8 cellular contexts compared by ENCODE assay signal in genomic region chr5:77491783-77492652, GRCh38. TPM values are rescaled to one million over a fixed set of nuclear protein-coding genes. Genes with fewer than 3 reads are reported as not detected.
DNase-seq lines count a peak whose midpoint lies in the region; ATAC-seq lines count a peak whose summit lies in the region.

A gene with protein sequence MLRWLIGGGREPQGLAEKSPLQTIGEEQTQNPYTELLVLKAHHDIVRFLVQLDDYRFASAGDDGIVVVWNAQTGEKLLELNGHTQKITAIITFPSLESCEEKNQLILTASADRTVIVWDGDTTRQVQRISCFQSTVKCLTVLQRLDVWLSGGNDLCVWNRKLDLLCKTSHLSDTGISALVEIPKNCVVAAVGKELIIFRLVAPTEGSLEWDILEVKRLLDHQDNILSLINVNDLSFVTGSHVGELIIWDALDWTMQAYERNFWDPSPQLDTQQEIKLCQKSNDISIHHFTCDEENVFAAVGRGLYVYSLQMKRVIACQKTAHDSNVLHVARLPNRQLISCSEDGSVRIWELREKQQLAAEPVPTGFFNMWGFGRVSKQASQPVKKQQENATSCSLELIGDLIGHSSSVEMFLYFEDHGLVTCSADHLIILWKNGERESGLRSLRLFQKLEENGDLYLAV (minus strand): TSS chr5:77492316. CDS start chr5:77492220, 96 bp downstream.

- H3K9ac ChIP-seq in endocrine pancreas (ENCODE audit: control insufficient read depth, insufficient read depth, low read length), result peak within 1 kb of the TSS; percentile 44
- peak within 1 kb of the TSS; percentile 84 for H3K9ac ChIP-seq in mesendoderm (ENCODE audit: low read length)

- no peak within 1 kb of the TSS for H3K4ac ChIP-seq in mesendoderm (ENCODE audit: low read depth, low read length)

- no peak within 1 kb of the TSS for H2BK120ac ChIP-seq in mesendoderm (ENCODE audit: low read depth, low read length)

- H3K4me3 ChIP-seq in endocrine pancreas (ENCODE audit: control insufficient read depth, insufficient read depth, low read length) (peak within 1 kb of the TSS; percentile 92), mesendoderm (ENCODE audit: low read length) (peak within 1 kb of the TSS; percentile 80)

- H4K8ac ChIP-seq in mesendoderm (ENCODE audit: low read depth, low read length), result peak within 1 kb of the TSS; percentile 39

- no peaks in the 10 kb centered on the region for H3K79me2 ChIP-seq in mesendoderm (ENCODE audit: control insufficient read depth, insufficient read depth, low read length)

- no peaks in the 10 kb centered on the region for H3K9me3 ChIP-seq in endocrine pancreas (ENCODE audit: control insufficient read depth, low read length)

- ATAC-seq in GM21360 (IDR thresholded peaks at IDR 0.05; ENCODE audit: unreplicated experiment), result peak; percentile 83

- no peak within 1 kb of the TSS for H2AK5ac ChIP-seq in mesendoderm (ENCODE audit: low read length)

- H2BK5ac ChIP-seq in mesendoderm (ENCODE audit: low read length), result peak within 1 kb of the TSS; percentile 69

- peak within 1 kb of the TSS; percentile 86 for H3K56ac ChIP-seq in mesendoderm (ENCODE audit: low read length)

- no peak within 1 kb of the TSS for H3K23ac ChIP-seq in mesendoderm (ENCODE audit: low read length)

- WGBS in mesendoderm (ENCODE audit: extremely low coverage, insufficient coverage, low lambda C conversion rate), result no CpG with 5 or more reads among the region's 90 CpGs

- peak; percentile 92 for DNase-seq in Caki2 (ENCODE audit: low read depth)
- peak; percentile 96 for DNase-seq in HT1080 (ENCODE audit: low read depth)
- DNase-seq in NOMO-1 treated with dmso at 0.1 percent for 144 hours (lab: John Stamatoyannopoulos, UW; ENCODE audit: unreplicated experiment), result peak; percentile 93
- DNase-seq in activated CD8-positive, alpha-beta memory T cell treated with anti-CD3 and anti-CD28 coated beads for 48 hours (ENCODE audit: low read depth in 2 of 3, low spot score in 2 of 3), result peak; percentile 74 to 83 (median 80)
- DNase-seq in mesendoderm, result peak; percentile 96
- peak; percentile 82 for DNase-seq in stimulated activated CD8-positive, alpha-beta memory T cell treated with anti-CD3 and anti-CD28 coated beads, Interleukin-15, amount 100 ng/mL, for 1 hour (ENCODE audit: low read depth)

- H3K36me3 ChIP-seq in endocrine pancreas (ENCODE audit: control insufficient read depth, insufficient read depth, low read length) (no peaks in the 10 kb centered on the region), mesendoderm (ENCODE audit: control insufficient read depth, insufficient read depth, low read length) (no peaks in the 10 kb centered on the region)

- no peak within 1 kb of the TSS for H2BK15ac ChIP-seq in mesendoderm (replicated peaks; ENCODE audit: low read depth)

- peak within 1 kb of the TSS; percentile 87 for H3K27ac ChIP-seq in mesendoderm (ENCODE audit: low read depth, low read length)

- H4K5ac ChIP-seq in mesendoderm (ENCODE audit: low read length), result no peak within 1 kb of the TSS

- peak within 1 kb of the TSS; percentile 80 for H3K4me2 ChIP-seq in mesendoderm (ENCODE audit: low read length)

- H3K27me3 ChIP-seq in endocrine pancreas (ENCODE audit: control insufficient read depth, insufficient read depth, low read length), result no peaks in the 10 kb centered on the region
- H3K27me3 ChIP-seq in mesendoderm (ENCODE audit: insufficient read depth, low read length, poor library complexity), result peaks cover 2% of the 10 kb centered on the region

- peaks cover 2% of the 10 kb centered on the region for H3K79me1 ChIP-seq in mesendoderm (ENCODE audit: low read length)

- H3K4me1 ChIP-seq in endocrine pancreas (ENCODE audit: control insufficient read depth, insufficient read depth, low read length), result no peaks in the 10 kb centered on the region
- no peaks in the 10 kb centered on the region for H3K4me1 ChIP-seq in mesendoderm (ENCODE audit: control insufficient read depth, low read depth, low read length)

- in situ Hi-C loops in Caki2 (cut with HindIII; ENCODE audit: low pct_unique_long_range_greater_than_20kb, low sequenced_read_pairs), result no loop called here

- H3K18ac ChIP-seq in mesendoderm (ENCODE audit: low read length), result peak within 1 kb of the TSS; percentile 82

RNA-seq across cellular contexts. Expression of the gene that starts here (rescaled TPM):
- total RNA-seq in Caki2 (2014; rRNA removed; shearing (Covaris generic); ENCODE audit: low replicate concordance), result 58.8 and 87.1 TPM in 2 replicates
- total RNA-seq in HT1080 (2014; rRNA removed; shearing (Covaris generic)), result 36.2 and 44.1 TPM in 2 replicates
- 60.4 and 63.8 TPM in 2 replicates for polyA plus RNA-seq in HT1080 (2015; cell fraction: cytosol; rRNA removed)
- polyA plus RNA-seq in HT1080 (2015; cell fraction: nucleus; rRNA removed), result 41.1 and 46.3 TPM in 2 replicates
- polyA plus RNA-seq in mesendoderm (2013, experiment 1 of 2), result 29.0 TPM
- polyA plus RNA-seq in mesendoderm (2013, experiment 2 of 2), result 28.6 TPM

Comparison
In these comparisons a context has a peak if more than half of its experiments do, and no peak if none do; other contexts are left out.
1. Peak in every context shown above with its lines: DNase-seq, ATAC-seq, H3K4me3 ChIP-seq and H3K27ac ChIP-seq.